ENCODE assay signal across 26 cellular contexts in the genomic region with DNA sequence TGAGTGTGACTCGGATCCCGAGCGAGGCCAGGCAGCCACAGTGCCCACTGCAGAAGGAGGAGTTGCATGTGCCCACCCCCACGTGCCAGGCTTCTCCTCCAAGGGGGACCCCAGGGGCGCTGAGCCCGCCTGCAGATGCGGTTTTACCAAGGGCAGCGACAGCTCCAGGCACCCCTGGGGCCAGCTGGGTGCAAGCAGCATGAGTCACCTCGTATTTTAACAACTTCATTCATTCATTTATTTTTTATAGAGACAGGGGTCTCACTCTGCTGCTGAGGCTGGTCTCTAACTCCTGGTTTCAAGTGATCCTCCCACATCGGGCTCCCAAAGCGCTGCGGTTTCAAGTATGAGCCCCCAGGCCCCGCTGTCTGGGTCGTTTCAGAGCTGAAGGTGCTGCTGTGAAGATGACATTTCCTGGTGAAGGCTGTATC. TPM values are rescaled to one million over a fixed set of nuclear protein-coding genes. Genes with fewer than 3 reads are reported as not detected.
"Had no signal": no experiment of that assay in that cellular context is flagged by ENCODE, and none has a peak within 500 bp of the region (broad histone marks: within the 10 kb centered on the region; RNA-seq: fewer than 3 reads in every experiment).

No MANE protein-coding gene starts in this region.

- H3K9me3 Mint-ChIP-seq: activated T-helper 17 cell treated with anti-CD3 and anti-CD28 coated beads, Interleukin-2, amount 50 U/mL, for 72 hours; central memory CD8-positive, alpha-beta T cell; memory B cell; naive thymus-derived CD4-positive, alpha-beta T cell; stimulated activated effector memory CD8-positive, alpha-beta T cell treated with anti-CD3 and anti-CD28 coated beads, Interleukin-12 subunit alpha, Interleukin-12 subunit beta, amount 100 ng/mL, for 72 hours; T-cell had no signal

- H3K27me3 ChIP-seq: neural progenitor cell had no signal

- H3K4me3 ChIP-seq: coronary artery, left lung, neural progenitor cell, psoas muscle, SK-N-MC, smooth muscle cell, thoracic aorta had no signal

- ATAC-seq: activated T-helper 17 cell treated with anti-CD3 and anti-CD28 coated beads, Interleukin-2, amount 50 U/mL, for 72 hours; left lung; naive thymus-derived CD4-positive, alpha-beta T cell; psoas muscle; right cardiac atrium; stimulated activated effector memory CD8-positive, alpha-beta T cell treated with anti-CD3 and anti-CD28 coated beads, Interleukin-12 subunit alpha, Interleukin-12 subunit beta, amount 100 ng/mL, for 72 hours; T-cell had no signal

- H3K4me1 ChIP-seq: neural progenitor cell, psoas muscle had no signal

- H3K4me1 Mint-ChIP-seq: activated T-helper 17 cell treated with anti-CD3 and anti-CD28 coated beads, Interleukin-2, amount 50 U/mL, for 72 hours; central memory CD8-positive, alpha-beta T cell; memory B cell; naive thymus-derived CD4-positive, alpha-beta T cell; neural progenitor cell; stimulated activated effector memory CD8-positive, alpha-beta T cell treated with anti-CD3 and anti-CD28 coated beads, Interleukin-12 subunit alpha, Interleukin-12 subunit beta, amount 100 ng/mL, for 72 hours; T-cell had no signal

- H3K9me3 ChIP-seq: left lung, psoas muscle, thoracic aorta had no signal

- H3K27ac Mint-ChIP-seq: activated T-helper 17 cell treated with anti-CD3 and anti-CD28 coated beads, Interleukin-2, amount 50 U/mL, for 72 hours; memory B cell; naive thymus-derived CD4-positive, alpha-beta T cell; neural progenitor cell; stimulated activated effector memory CD8-positive, alpha-beta T cell treated with anti-CD3 and anti-CD28 coated beads, Interleukin-12 subunit alpha, Interleukin-12 subunit beta, amount 100 ng/mL, for 72 hours; T-cell had no signal

- DNase-seq: activated CD4-positive, alpha-beta T cell treated with anti-CD3 and anti-CD28 coated beads for 1 hour; activated CD4-positive, alpha-beta T cell treated with anti-CD3 and anti-CD28 coated beads, Interleukin-2, amount 50 U/mL, for 48 hours; activated naive CD4-positive, alpha-beta T cell treated with anti-CD3 and anti-CD28 coated beads, Interleukin-2, amount 50 U/mL, for 16 hours; activated T-cell treated with anti-CD3 and anti-CD28 coated beads for 4 hours; brain microvascular endothelial cell; hypothalamus; psoas muscle; right cardiac atrium; stimulated activated CD4-positive, alpha-beta T cell treated with anti-CD3 and anti-CD28 coated beads, Interleukin-4, amount 100 ng/mL, for 24 hours; T-cell had no signal

- H3K36me3 ChIP-seq: brain microvascular endothelial cell, left lung, neural progenitor cell, thoracic aorta had no signal

- H3K27ac ChIP-seq: brain microvascular endothelial cell, coronary artery, left lung, neural progenitor cell, psoas muscle, SK-N-MC, thoracic aorta had no signal

- H3K4me3 Mint-ChIP-seq: activated T-helper 17 cell treated with anti-CD3 and anti-CD28 coated beads, Interleukin-2, amount 50 U/mL, for 72 hours; central memory CD8-positive, alpha-beta T cell; memory B cell; neural progenitor cell; stimulated activated effector memory CD8-positive, alpha-beta T cell treated with anti-CD3 and anti-CD28 coated beads, Interleukin-12 subunit alpha, Interleukin-12 subunit beta, amount 100 ng/mL, for 72 hours; T-cell had no signal

- H3K36me3 Mint-ChIP-seq: memory B cell; naive thymus-derived CD4-positive, alpha-beta T cell; neural progenitor cell; stimulated activated effector memory CD8-positive, alpha-beta T cell treated with anti-CD3 and anti-CD28 coated beads, Interleukin-12 subunit alpha, Interleukin-12 subunit beta, amount 100 ng/mL, for 72 hours; T-cell had no signal

RNA-seq across cellular contexts. Expression of a gene that starts 1.3 kb away (rescaled TPM):
- total RNA-seq: activated T-helper 17 cell treated with anti-CD3 and anti-CD28 coated beads, Interleukin-2, amount 50 U/mL, for 72 hours; aorta; frontal cortex; left lung; mononuclear cell; naive thymus-derived CD4-positive, alpha-beta T cell; osteocyte; psoas muscle; right cardiac atrium; smooth muscle cell; T-cell; thoracic aorta; ureter had no signal
